ENCODE assay signal across 27 cellular contexts in the genomic region with DNA sequence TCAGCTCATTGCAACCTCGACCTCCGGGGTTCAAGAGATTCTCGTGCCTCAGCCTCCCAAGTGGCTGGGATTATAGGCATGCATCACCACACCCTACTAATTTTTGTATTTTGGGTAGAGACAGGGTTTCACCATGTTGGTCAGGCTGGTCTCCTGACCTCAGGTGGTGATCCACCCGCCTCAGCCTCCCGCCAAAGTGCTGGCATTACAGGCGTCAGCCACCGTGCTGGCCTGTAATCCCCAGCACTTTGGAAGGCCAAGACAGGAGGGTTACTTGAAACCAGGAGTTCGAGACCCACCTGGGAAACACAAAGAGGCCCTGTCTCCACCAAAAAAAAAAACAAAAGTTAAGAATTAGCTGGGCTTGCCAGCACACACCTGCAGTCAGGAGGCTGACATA.
"Had no signal": no experiment of that assay in that cellular context is flagged by ENCODE, and none has a peak within 500 bp of the region (broad histone marks: within the 10 kb centered on the region; RNA-seq: fewer than 3 reads in every experiment).

No MANE protein-coding gene starts in this region.

- H3K4me3 Mint-ChIP-seq: activated CD4-positive, alpha-beta memory T cell treated with anti-CD3 and anti-CD28 coated beads for 36 hours; activated T-cell treated with anti-CD3 and anti-CD28 coated beads, Interleukin-2, amount 50 U/mL, for 72 hours; effector memory CD8-positive, alpha-beta T cell; nephron progenitor cell; stimulated activated effector memory CD8-positive, alpha-beta T cell treated with anti-CD3 and anti-CD28 coated beads, Interleukin-12 subunit alpha, Interleukin-12 subunit beta, amount 100 ng/mL, for 72 hours; stimulated activated naive CD8-positive, alpha-beta T cell treated with anti-CD3 and anti-CD28 coated beads, Interleukin-15, Interleukin-2, amounts not matched to agents 100 ng/mL and 50 ng/mL, for 24 hours; T-helper 2 cell treated with Interferon-gamma antibody and Interleukin-4, amounts not matched to agents 5 μg/mL and 100 μg/mL, for 36 hours; type B pancreatic cell had no signal

- H3K9me3 ChIP-seq: neutrophil, thoracic aorta, uterus had no signal

- H2AFZ ChIP-seq: hepatocyte had no signal

- FAIRE-seq: endothelial cell of umbilical vein, small intestine had no signal

- H3K4me3 ChIP-seq: body of pancreas, gastroesophageal sphincter, hepatocyte, thoracic aorta, uterus had no signal

- DNase-seq: activated CD4-positive, alpha-beta memory T cell treated with anti-CD3 and anti-CD28 coated beads for 36 hours; activated CD4-positive, alpha-beta T cell treated with anti-CD3 and anti-CD28 coated beads for 4 hours; activated naive CD4-positive, alpha-beta T cell; activated T-cell treated with anti-CD3 and anti-CD28 coated beads, Interleukin-2, amount 50 U/mL, for 72 hours; anterior cingulate cortex; body of pancreas; cerebellar nuclear complex; cortex of kidney; effector memory CD8-positive, alpha-beta T cell; islet precursor cell; left ventricle myocardium superior; nephron progenitor cell; small intestine; stimulated activated CD4-positive, alpha-beta T cell treated with anti-CD3 and anti-CD28 coated beads, Interleukin-4, amount 100 ng/mL, for 24 hours; T-helper 1 cell; uterus had no signal

- H3K27ac Mint-ChIP-seq: activated CD4-positive, alpha-beta memory T cell treated with anti-CD3 and anti-CD28 coated beads for 36 hours; activated T-cell treated with anti-CD3 and anti-CD28 coated beads, Interleukin-2, amount 50 U/mL, for 72 hours; nephron progenitor cell; stimulated activated effector memory CD8-positive, alpha-beta T cell treated with anti-CD3 and anti-CD28 coated beads, Interleukin-12 subunit alpha, Interleukin-12 subunit beta, amount 100 ng/mL, for 72 hours; stimulated activated naive CD8-positive, alpha-beta T cell treated with anti-CD3 and anti-CD28 coated beads, Interleukin-15, Interleukin-2, amounts not matched to agents 100 ng/mL and 50 ng/mL, for 24 hours; T-helper 2 cell treated with Interferon-gamma antibody and Interleukin-4, amounts not matched to agents 5 μg/mL and 100 μg/mL, for 36 hours; type B pancreatic cell had no signal

- H3K4me2 ChIP-seq: hepatocyte had no signal

- H3K27me3 ChIP-seq: body of pancreas, gastroesophageal sphincter, hepatocyte, neutrophil, uterus had no signal

- H3K36me3 ChIP-seq: gastroesophageal sphincter, neutrophil, thoracic aorta had no signal

- H3K9me3 Mint-ChIP-seq: activated CD4-positive, alpha-beta memory T cell treated with anti-CD3 and anti-CD28 coated beads for 36 hours; activated naive CD4-positive, alpha-beta T cell treated with anti-CD3 and anti-CD28 coated beads, Interleukin-2, amount 50 U/mL, for 72 hours; activated T-cell treated with anti-CD3 and anti-CD28 coated beads, Interleukin-2, amount 50 U/mL, for 72 hours; effector memory CD8-positive, alpha-beta T cell; stimulated activated effector memory CD8-positive, alpha-beta T cell treated with anti-CD3 and anti-CD28 coated beads, Interleukin-12 subunit alpha, Interleukin-12 subunit beta, amount 100 ng/mL, for 72 hours; stimulated activated naive CD8-positive, alpha-beta T cell treated with anti-CD3 and anti-CD28 coated beads, Interleukin-15, Interleukin-2, amounts not matched to agents 100 ng/mL and 50 ng/mL, for 24 hours; type B pancreatic cell had no signal

- ATAC-seq: activated naive CD4-positive, alpha-beta T cell treated with anti-CD3 and anti-CD28 coated beads, Interleukin-2, amount 50 U/mL, for 72 hours; activated T-cell treated with anti-CD3 and anti-CD28 coated beads, Interleukin-2, amount 50 U/mL, for 72 hours; body of pancreas; effector memory CD8-positive, alpha-beta T cell; gastroesophageal sphincter; left ventricle myocardium superior; sciatic nerve; stimulated activated effector memory CD8-positive, alpha-beta T cell treated with anti-CD3 and anti-CD28 coated beads, Interleukin-12 subunit alpha, Interleukin-12 subunit beta, amount 100 ng/mL, for 72 hours had no signal

- H3K27me3 Mint-ChIP-seq: activated CD4-positive, alpha-beta memory T cell treated with anti-CD3 and anti-CD28 coated beads for 36 hours; effector memory CD8-positive, alpha-beta T cell; stimulated activated naive CD8-positive, alpha-beta T cell treated with anti-CD3 and anti-CD28 coated beads, Interleukin-15, Interleukin-2, amounts not matched to agents 100 ng/mL and 50 ng/mL, for 24 hours; type B pancreatic cell had no signal

- H3K4me1 ChIP-seq: uterus had no signal

- H3K27ac ChIP-seq: body of pancreas, gastroesophageal sphincter, hepatocyte, neutrophil, thoracic aorta, uterus had no signal
